7 cellular contexts compared by ENCODE assay signal in the genomic region with DNA sequence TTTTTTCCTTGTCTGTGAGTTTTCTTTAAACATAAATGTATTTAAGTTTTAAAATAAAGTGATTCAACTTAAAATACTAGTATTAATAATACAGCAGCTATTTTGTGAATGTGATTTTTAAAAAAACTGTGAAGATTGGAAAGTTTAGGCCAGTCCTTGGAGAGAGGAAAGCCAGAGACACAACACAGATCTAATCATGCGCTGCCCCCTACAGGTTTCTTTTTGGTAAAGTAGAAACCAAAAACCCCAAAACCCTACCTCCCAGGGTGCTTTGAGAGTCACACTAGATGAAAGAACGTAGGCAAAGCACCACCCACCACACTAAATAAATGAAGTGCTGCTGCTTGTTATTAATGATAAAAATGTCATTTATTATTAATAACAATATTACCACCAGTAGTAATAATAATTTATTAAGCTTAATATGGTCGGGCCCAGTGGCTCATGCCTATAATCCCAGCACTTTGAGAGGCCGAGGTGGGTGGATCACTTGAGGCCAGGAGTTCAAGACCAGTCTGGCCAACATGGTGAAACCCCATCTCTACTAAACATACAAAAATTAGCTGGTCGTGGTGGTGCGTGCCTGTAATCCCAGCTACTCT. TPM values are rescaled to one million over a fixed set of nuclear protein-coding genes. Genes with fewer than 3 reads are reported as not detected.
DNase-seq lines count a peak whose midpoint lies in the region; ATAC-seq and TF ChIP-seq lines count a peak whose summit lies in the region.

No MANE protein-coding gene starts in this region.

- no peak for ATAC-seq in GM21526 (IDR thresholded peaks at IDR 0.05; ENCODE audit: low FRiP score, unreplicated experiment)

- no peak overlapping the region for H3K9ac ChIP-seq in Loucy (ENCODE audit: low read depth, low read length, poor library complexity, severe bottlenecking)

- no peaks in the 10 kb centered on the region for H4K20me1 ChIP-seq in Loucy (ENCODE audit: insufficient read depth, low read length, poor library complexity, severe bottlenecking)

- H3K4me2 ChIP-seq in Loucy (ENCODE audit: low read depth, low read length, poor library complexity, severe bottlenecking): no peak overlapping the region

- in situ Hi-C loops in astrocyte of the cerebellum (cut with HindIII; ENCODE audit: low sequenced_read_pairs): loop anchor here (5.0 to 25.0 kb wide), 2 partner anchors 36 to 234 kb away; no protein-coding TSS in a partner anchor

- no peaks in the 10 kb centered on the region for H3K9me2 ChIP-seq in Loucy (replicated peaks; ENCODE audit: low read depth, low read length)

- no peaks in the 10 kb centered on the region for H3F3A ChIP-seq in Loucy (ENCODE audit: low read depth)

- H3K4me1 ChIP-seq in Loucy (ENCODE audit: insufficient read depth, low read length, poor library complexity, severe bottlenecking): no peaks in the 10 kb centered on the region

- no peak overlapping the region for H2AFZ ChIP-seq in Loucy (ENCODE audit: low read length)

- no peaks in the 10 kb centered on the region for H3K79me2 ChIP-seq in Loucy (ENCODE audit: insufficient read depth, low read length)

- H3K36me3 ChIP-seq in Loucy (ENCODE audit: insufficient read depth, low read length): peaks cover 29% of the 10 kb centered on the region; the same call in 1 of the 2 replicates

- no peaks in the 10 kb centered on the region for H3K27me3 ChIP-seq in Loucy (ENCODE audit: insufficient read depth, low read length, poor library complexity, severe bottlenecking)

- no peak overlapping the region for H3K4me3 ChIP-seq in Loucy (ENCODE audit: low read length, poor library complexity, severe bottlenecking)
- no peak overlapping the region for H3K4me3 ChIP-seq in astrocyte of the cerebellum (ENCODE audit: low read depth, low read length)

- DNase-seq in GM03348 (ENCODE audit: low spot score): peak; percentile 78
- peak; percentile 58 for DNase-seq in SK-N-DZ (ENCODE audit: low spot score)
- peak; percentile 43 for DNase-seq in astrocyte of the cerebellum (ENCODE audit: low read depth)
- DNase-seq in iPS-NIHi11 (ENCODE audit: low spot score): peak; percentile 60
- DNase-seq in stimulated activated CD4-positive, alpha-beta T cell treated with anti-CD3 and anti-CD28 coated beads, Interleukin-1b, Interleukin-23, amount 100 ng/mL, for 4 hours (ENCODE audit: low read depth in 2 of 2): peak; percentile 5 to 55

- no peaks in the 10 kb centered on the region for H3K9me3 ChIP-seq in Loucy (ENCODE audit: insufficient read depth, low read depth, low read length)

- TF ChIP-seq CTCF in Loucy (conservative IDR thresholded peaks at IDR 0.05; ENCODE audit: low read length) (peak; percentile 74), astrocyte of the cerebellum (IDR thresholded peaks at IDR 0.05; ENCODE audit: low read depth, low read length, missing control alignments) (peak; percentile 59)

RNA-seq across cellular contexts. Expression of a gene that starts 33.7 kb away (rescaled TPM):
- polyA plus RNA-seq in SK-N-DZ (2014; cell fraction: cytosol; rRNA removed): 6.4 and 7.0 TPM in 2 replicates
- polyA plus RNA-seq in SK-N-DZ (2014; cell fraction: nucleus; rRNA removed): 14.4 and 19.5 TPM in 2 replicates
